In the genomic region with DNA sequence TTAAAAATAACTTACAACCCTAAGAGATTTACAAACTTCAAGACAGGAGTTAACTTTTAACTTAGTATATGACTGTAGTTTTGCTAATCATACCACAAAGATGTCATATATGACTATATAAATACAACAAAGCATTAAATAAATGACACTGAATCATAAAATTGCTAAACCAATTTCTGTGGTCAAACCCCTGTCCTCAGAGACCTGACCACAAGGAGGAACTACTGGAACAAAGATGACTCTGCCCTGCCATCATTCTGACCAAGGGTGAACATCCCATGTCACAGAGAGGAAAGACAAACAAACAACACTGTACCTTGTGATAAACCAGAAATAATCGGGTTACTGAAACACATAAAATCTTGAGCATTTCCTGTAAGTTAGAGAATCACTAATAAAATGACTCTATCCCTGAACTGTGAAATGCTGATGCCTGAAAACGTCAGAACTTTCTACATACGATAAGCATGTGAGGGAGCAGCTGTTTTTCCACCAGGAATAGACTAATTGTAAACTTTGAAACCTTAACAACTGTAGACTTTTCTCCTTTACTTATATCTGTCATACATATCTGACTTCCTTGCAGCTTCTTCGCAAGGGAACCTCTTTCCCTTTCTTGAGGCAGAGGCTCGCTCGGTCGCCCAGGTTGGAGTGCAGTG, we compare ENCODE assay signal across 8 cellular contexts. TPM values are rescaled to one million over a fixed set of nuclear protein-coding genes. Genes with fewer than 3 reads are reported as not detected.
DNase-seq lines count a peak whose midpoint lies in the region; ATAC-seq lines count a peak whose summit lies in the region.

No MANE protein-coding gene starts in this region.

- peaks cover 35% of the 10 kb centered on the region for H3K36me3 Mint-ChIP-seq in CD4-positive, CD25-positive, alpha-beta regulatory T cell
- H3K36me3 Mint-ChIP-seq in stimulated activated naive B cell treated with anti-CD40 and anti-IgM and Interleukin-4, amounts not matched to agents 10 μg/mL and 1 μg/mL and 100 μg/mL, for 72 hours, result peaks cover 42 to 59% of the 10 kb centered on the region in 2 donors

- no peaks in the 10 kb centered on the region for H3K9me3 ChIP-seq in CD4-positive, CD25-positive, alpha-beta regulatory T cell (ENCODE audit: control insufficient read depth in 2 of 2, low read length in 2 of 2)
- H3K9me3 ChIP-seq in adipocyte (ENCODE audit: control insufficient read depth, low read length), result no peaks in the 10 kb centered on the region

- intact Hi-C loops in left ventricle myocardium superior (cut with micrococcal nuclease), result no loop called here

- H3K9ac ChIP-seq in adipocyte (ENCODE audit: low read length), result no peak overlapping the region

- peaks cover 44% of the 10 kb centered on the region for H3K36me3 ChIP-seq in CD4-positive, CD25-positive, alpha-beta regulatory T cell (ENCODE audit: control insufficient read depth, insufficient read depth, low read length)
- peaks cover 31% of the 10 kb centered on the region for H3K36me3 ChIP-seq in adipocyte (ENCODE audit: control insufficient read depth, insufficient read depth, low read length, severe bottlenecking)

- peak in 1 of 3 donors; percentile 5 for DNase-seq in CD4-positive, CD25-positive, alpha-beta regulatory T cell
- DNase-seq in adipocyte (ENCODE audit: low read depth) (peak; percentile 60), left ventricle myocardium superior (no peak), NCI-H510A treated with DMSO at 0.1 percent for 48 hours (lab: John Stamatoyannopoulos, UW) (no peak)
- peak; percentile 51 for DNase-seq in stimulated activated naive B cell treated with anti-CD40 and anti-IgM and Interleukin-4, amounts not matched to agents 10 μg/mL and 1 μg/mL and 100 μg/mL, for 72 hours
- no peak for DNase-seq in stimulated activated CD4-positive, alpha-beta T cell treated with anti-CD3 and anti-CD28 coated beads, Interleukin-4, amount 100 ng/mL, for 4 hours

- no peaks in the 10 kb centered on the region for H3K4me1 Mint-ChIP-seq in CD4-positive, CD25-positive, alpha-beta regulatory T cell
- H3K4me1 Mint-ChIP-seq in stimulated activated naive B cell treated with anti-CD40 and anti-IgM and Interleukin-4, amounts not matched to agents 10 μg/mL and 1 μg/mL and 100 μg/mL, for 72 hours, result peaks cover 3 to 5% of the 10 kb centered on the region in 2 donors

- no peak overlapping the region for H3K4me3 Mint-ChIP-seq in CD4-positive, CD25-positive, alpha-beta regulatory T cell
- no peak overlapping the region for H3K4me3 Mint-ChIP-seq in stimulated activated naive B cell treated with anti-CD40 and anti-IgM and Interleukin-4, amounts not matched to agents 10 μg/mL and 1 μg/mL and 100 μg/mL, for 72 hours

- H3K4me3 ChIP-seq in CD4-positive, CD25-positive, alpha-beta regulatory T cell (ENCODE audit: low read depth, low read length), result no peak overlapping the region
- H3K4me3 ChIP-seq in adipocyte (ENCODE audit: low read length), result no peak overlapping the region

- H3K9me3 Mint-ChIP-seq in CD4-positive, CD25-positive, alpha-beta regulatory T cell, result no peaks in the 10 kb centered on the region
- no peaks in the 10 kb centered on the region for H3K9me3 Mint-ChIP-seq in stimulated activated naive B cell treated with anti-CD40 and anti-IgM and Interleukin-4, amounts not matched to agents 10 μg/mL and 1 μg/mL and 100 μg/mL, for 72 hours

- H3K27me3 ChIP-seq in CD4-positive, CD25-positive, alpha-beta regulatory T cell (ENCODE audit: control insufficient read depth, insufficient read depth, low read length), result no peaks in the 10 kb centered on the region
- H3K27me3 ChIP-seq in adipocyte (replicated peaks; ENCODE audit: control insufficient read depth, insufficient read depth, low read length), result no peaks in the 10 kb centered on the region

- peak overlapping the region; percentile 5 to 50 (median 32) for H3K27ac Mint-ChIP-seq in CD4-positive, CD25-positive, alpha-beta regulatory T cell
- H3K27ac Mint-ChIP-seq in stimulated activated naive B cell treated with anti-CD40 and anti-IgM and Interleukin-4, amounts not matched to agents 10 μg/mL and 1 μg/mL and 100 μg/mL, for 72 hours, result no peak overlapping the region

- no peaks in the 10 kb centered on the region for H3K27me3 Mint-ChIP-seq in CD4-positive, CD25-positive, alpha-beta regulatory T cell
- no peaks in the 10 kb centered on the region for H3K27me3 Mint-ChIP-seq in stimulated activated naive B cell treated with anti-CD40 and anti-IgM and Interleukin-4, amounts not matched to agents 10 μg/mL and 1 μg/mL and 100 μg/mL, for 72 hours

- no peak overlapping the region for H3K27ac ChIP-seq in CD4-positive, CD25-positive, alpha-beta regulatory T cell (ENCODE audit: insufficient read depth, low read length, poor library complexity, severe bottlenecking)

- no peaks in the 10 kb centered on the region for H3K4me1 ChIP-seq in CD4-positive, CD25-positive, alpha-beta regulatory T cell (ENCODE audit: control insufficient read depth, insufficient read depth, low read length, poor library complexity, severe bottlenecking)
- peaks cover 9% of the 10 kb centered on the region for H3K4me1 ChIP-seq in adipocyte (ENCODE audit: control insufficient read depth, insufficient read depth, low read length)

- ATAC-seq in CD4-positive, CD25-positive, alpha-beta regulatory T cell (ENCODE audit: low read depth in 2 of 2), result no peak
- ATAC-seq in GM19438 (IDR thresholded peaks at IDR 0.05; ENCODE audit: low read depth, unreplicated experiment) (peak; percentile 98), HG03442 (IDR thresholded peaks at IDR 0.05; ENCODE audit: unreplicated experiment) (peak; percentile 92), left ventricle myocardium superior (no peak)
- peak; percentile 98 to 99 for ATAC-seq in stimulated activated naive B cell treated with anti-CD40 and anti-IgM and Interleukin-4, amounts not matched to agents 10 μg/mL and 1 μg/mL and 100 μg/mL, for 72 hours (replicated peaks)

RNA-seq across cellular contexts. Expression of a gene that starts 47.9 kb away (rescaled TPM):
- 89.2 TPM for total RNA-seq in CD4-positive, CD25-positive, alpha-beta regulatory T cell
- polyA plus RNA-seq in CD4-positive, CD25-positive, alpha-beta regulatory T cell, result 10 to 100 TPM; 11.4 to 14.9 (median 13.0) TPM
- total RNA-seq in left ventricle myocardium superior, result 59.6 TPM

Comparison
In these comparisons a context has a peak if more than half of its experiments do, and no peak if none do; other contexts are left out.
1. ATAC-seq: peak in GM19438 (single experiment), HG03442 (single experiment) and stimulated activated naive B cell treated with anti-CD40 and anti-IgM and Interleukin-4, amounts not matched to agents 10 μg/mL and 1 μg/mL and 100 μg/mL, for 72 hours (2 of 2); none in CD4-positive, CD25-positive, alpha-beta regulatory T cell (0 of 2) and left ventricle myocardium superior (single experiment).
2. DNase-seq: peak in adipocyte (single experiment) and stimulated activated naive B cell treated with anti-CD40 and anti-IgM and Interleukin-4, amounts not matched to agents 10 μg/mL and 1 μg/mL and 100 μg/mL, for 72 hours (single experiment); none in left ventricle myocardium superior (single experiment), stimulated activated CD4-positive, alpha-beta T cell treated with anti-CD3 and anti-CD28 coated beads, Interleukin-4, amount 100 ng/mL, for 4 hours (0 of 2) and NCI-H510A treated with DMSO at 0.1 percent for 48 hours (single experiment).